In the genomic region with DNA sequence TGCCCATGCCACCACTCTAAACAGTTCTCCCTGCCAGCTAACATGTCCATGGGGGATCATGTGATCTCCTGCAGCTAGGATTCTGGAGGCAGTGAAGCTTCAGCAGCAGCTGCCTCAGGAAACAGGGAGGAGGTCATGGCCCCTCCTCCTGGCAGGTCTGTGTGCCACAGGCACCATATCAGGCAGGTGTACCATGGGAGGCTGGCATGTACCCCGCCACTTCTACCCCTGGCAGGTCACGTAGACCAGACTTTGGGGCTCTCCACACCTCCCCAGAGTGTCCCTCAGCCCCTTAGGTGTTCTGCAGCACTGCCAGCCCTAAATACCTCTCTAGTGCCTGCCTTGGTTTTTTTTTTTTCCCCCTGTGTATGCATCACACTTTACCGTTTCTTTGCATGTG, we compare ENCODE assay signal across 22 cellular contexts.
"Had no signal": no experiment of that assay in that cellular context is flagged by ENCODE, and none has a peak within 500 bp of the region (broad histone marks: within the 10 kb centered on the region; RNA-seq: fewer than 3 reads in every experiment).

No MANE protein-coding gene starts in this region.

- H3K36me3 ChIP-seq: MG63 had no signal

- H3K27me3 ChIP-seq: MG63 had no signal

- H3K9me3 ChIP-seq: MG63 had no signal

- DNase-seq: MG63, MM.1S, NCI-H1048, NCI-H1092, NCI-H1092 treated with DMSO at 0.1 percent for 48 hours, NCI-H1105, NCI-H1105 treated with DMSO at 0.1 percent for 48 hours, NCI-H1417 treated with DMSO at 0.1 percent for 48 hours, NCI-H1436, NCI-H1436 treated with DMSO at 0.1 percent for 48 hours, NCI-H146, NCI-H187, NCI-H187 treated with DMSO at 0.1 percent for 48 hours, NCI-H2029, NCI-H2029 treated with DMSO at 0.1 percent for 48 hours, NCI-H2081 treated with DMSO at 0.1 percent for 48 hours, NCI-H2107, NCI-H2171 treated with DMSO at 0.1 percent for 48 hours, NCI-H2227 treated with DMSO at 0.1 percent for 48 hours, NCI-H226, NCI-H345, NCI-H510A had no signal

- H3K4me3 ChIP-seq: MG63 had no signal
